8 cellular contexts compared by ENCODE assay signal in genomic region chr9:2872307-2872940, GRCh38. TPM values are rescaled to one million over a fixed set of nuclear protein-coding genes. Genes with fewer than 3 reads are reported as not detected.
DNase-seq lines count a peak whose midpoint lies in the region; ATAC-seq and TF ChIP-seq lines count a peak whose summit lies in the region.

No MANE protein-coding gene starts in this region.

- TF ChIP-seq POLR2A in gastroesophageal sphincter (IDR thresholded peaks at IDR 0.05), result no peak
- no peak for TF ChIP-seq POLR2A in transverse colon (IDR thresholded peaks at IDR 0.05)

- TF ChIP-seq CTCF in AG10803 (conservative IDR thresholded peaks at IDR 0.05; ENCODE audit: low read length) (peak; percentile 51), gastroesophageal sphincter (IDR thresholded peaks at IDR 0.05) (peak in 3 of 4 experiments; percentile 11 to 37 (median 37)), transverse colon (IDR thresholded peaks at IDR 0.05) (peak in 1 of 5 experiments; percentile 13)

- in situ Hi-C loops in transverse colon (cut with MboI; ENCODE audit: low pct_ligation_motif_present in 1 of 4, low pct_unique_long_range_greater_than_20kb in 1 of 4, low sequenced_read_pairs in 3 of 4), result loop anchor here in 3 of 4 donors (25.0 kb wide), 3 partner anchors 315 to 1490 kb away; no protein-coding TSS in a partner anchor

- H3K9me3 ChIP-seq in gastroesophageal sphincter (no peaks in the 10 kb centered on the region), transverse colon (no peaks in the 10 kb centered on the region)

- no peak overlapping the region for H3K27ac ChIP-seq in gastroesophageal sphincter
- H3K27ac ChIP-seq in transverse colon, result no peak overlapping the region

- no peaks in the 10 kb centered on the region for H3K36me3 ChIP-seq in H7 (replicated peaks; ENCODE audit: control insufficient read depth, insufficient read depth, low read length)
- no peaks in the 10 kb centered on the region for H3K36me3 ChIP-seq in gastroesophageal sphincter
- no peaks in the 10 kb centered on the region for H3K36me3 ChIP-seq in transverse colon

- no peak for TF ChIP-seq EP300 in gastroesophageal sphincter (IDR thresholded peaks at IDR 0.05)
- TF ChIP-seq EP300 in transverse colon (IDR thresholded peaks at IDR 0.05; ENCODE audit: low read depth), result no peak

- no peaks in the 10 kb centered on the region for H3K4me1 ChIP-seq in gastroesophageal sphincter
- no peaks in the 10 kb centered on the region for H3K4me1 ChIP-seq in transverse colon

- no peak overlapping the region for H3K4me3 ChIP-seq in AG10803 (ENCODE audit: low read length)
- no peak overlapping the region for H3K4me3 ChIP-seq in H7 (ENCODE audit: insufficient read depth, low read depth, low read length)
- no peak overlapping the region for H3K4me3 ChIP-seq in gastroesophageal sphincter
- H3K4me3 ChIP-seq in transverse colon, result no peak overlapping the region

- 16 to 25% methylated on average over 4 to 6 of the region's 6 CpGs for WGBS in gastroesophageal sphincter (ENCODE audit: low coverage in 1 of 2), 2 donors
- 12 to 29% methylated on average over 4 to 6 of the region's 6 CpGs for WGBS in transverse colon (ENCODE audit: low coverage in 1 of 2), 2 donors

- ATAC-seq in gastroesophageal sphincter (no peak), esophagus mucosa (no peak), GM19395 (IDR thresholded peaks at IDR 0.05; ENCODE audit: unreplicated experiment) (no peak)

- DNase-seq in AG10803 (ENCODE audit: low read depth), result peak; percentile 29
- DNase-seq in H7, result peak; percentile 42
- peak; percentile 9 for DNase-seq in RPMI7951 (ENCODE audit: low read depth)
- no peak for DNase-seq in occipital lobe (lab: John Stamatoyannopoulos, UW)
- DNase-seq in transverse colon, result no peak

- H3K27me3 ChIP-seq in H7 (ENCODE audit: control insufficient read depth, insufficient read depth, low read length) (no peaks in the 10 kb centered on the region), gastroesophageal sphincter (peaks cover 13% of the 10 kb centered on the region), transverse colon (peaks cover 25% of the 10 kb centered on the region)

- intact Hi-C loops in transverse colon (cut with DNase I; ENCODE audit: low total_unique reads), result no loop called here

RNA-seq across cellular contexts. Expression of gene PUM3, which starts 28.5 kb away (rescaled TPM):
- 47.6 and 56.2 TPM in 2 replicates for total RNA-seq in H7 (2014; rRNA removed; shearing (Covaris generic))
- 33.8 and 36.6 TPM in 2 replicates for total RNA-seq in RPMI7951 (2014; rRNA removed; shearing (Covaris generic))
- total RNA-seq in gastroesophageal sphincter (10 to 100 TPM; 16.7 to 30.6 (median 28.7) TPM), occipital lobe (44.5 TPM), esophagus mucosa (48.8 TPM), transverse colon (10 to 100 TPM in 3 of 4 donors, 1 to 10 TPM in 1; 8.6 to 35.6 (median 13.9) TPM)

Comparison
In these comparisons a context has a peak if more than half of its experiments do, and no peak if none do; other contexts are left out.
1. DNase-seq: peak in AG10803 (single experiment), H7 (single experiment) and RPMI7951 (single experiment); none in occipital lobe (single experiment) and transverse colon (single experiment).